20 cellular contexts compared by ENCODE assay signal in genomic region chr15:59062985-59063384, GRCh38. TPM values are rescaled to one million over a fixed set of nuclear protein-coding genes. Genes with fewer than 3 reads are reported as not detected.
DNase-seq lines count a peak whose midpoint lies in the region; ATAC-seq, FAIRE-seq and TF ChIP-seq lines count a peak whose summit lies in the region.
"Had no signal": no experiment of that assay in that cellular context is flagged by ENCODE, and none has a peak within 500 bp of the region (broad histone marks: within the 10 kb centered on the region; RNA-seq: fewer than 3 reads in every experiment).

No MANE protein-coding gene starts in this region.

- H3K27me3 ChIP-seq in HL-60 (ENCODE audit: insufficient read depth, poor library complexity, severe bottlenecking) (no peaks in the 10 kb centered on the region), GM12878 (replicated peaks in 1 of 2; ENCODE audit: control insufficient read depth in 2 of 2, insufficient read depth in 2 of 2, low read length in 1 of 2) (no peaks in the 10 kb centered on the region), neutrophil (no peaks in the 10 kb centered on the region), suprapubic skin (no peaks in the 10 kb centered on the region), ovary (no peaks in the 10 kb centered on the region)
- H3K27me3 ChIP-seq: breast epithelium, esophagus muscularis mucosa had no signal

- H3K4me1 ChIP-seq in GM12878 (ENCODE audit: control insufficient read depth, insufficient read depth, low read length), result peaks cover 6% of the 10 kb centered on the region; the same call in 1 of the 2 replicates
- peaks cover 8 to 11% of the 10 kb centered on the region in 2 experiments for H3K4me1 ChIP-seq in neutrophil (ENCODE audit: control insufficient read depth in 1 of 2, insufficient read depth in 1 of 2, low read depth in 1 of 2, low read length in 1 of 2)
- no peaks in the 10 kb centered on the region for H3K4me1 ChIP-seq in suprapubic skin
- no peaks in the 10 kb centered on the region for H3K4me1 ChIP-seq in ovary (ENCODE audit: insufficient read depth)
- H3K4me1 ChIP-seq: breast epithelium, esophagus muscularis mucosa had no signal

- H3K4me2 ChIP-seq in GM12878 (ENCODE audit: control insufficient read depth, insufficient read depth), result no peak overlapping the region

- no peaks in the 10 kb centered on the region for H4K20me1 ChIP-seq in GM12878 (ENCODE audit: control insufficient read depth, insufficient read depth)

- FAIRE-seq in GM12878 (lab: Jason Lieb, UNC), result peak; percentile 31
- FAIRE-seq: keratinocyte had no signal

- no peaks in the 10 kb centered on the region for H3K79me2 ChIP-seq in GM12878 (ENCODE audit: control insufficient read depth, insufficient read depth, low read length)

- H3K4me3 ChIP-seq in HL-60 (replicated peaks; ENCODE audit: insufficient read depth, low read length) (no peak overlapping the region), GM12878 (no peak overlapping the region), neutrophil (ENCODE audit: low read depth in 1 of 2, low read length in 1 of 2) (no peak overlapping the region), suprapubic skin (no peak overlapping the region), ovary (no peak overlapping the region)
- H3K4me3 ChIP-seq: breast epithelium, esophagus muscularis mucosa had no signal

- H3K27ac ChIP-seq in HL-60 (replicated peaks) (peak overlapping the region; percentile 34), GM12878 (ENCODE audit: control insufficient read depth, insufficient read depth) (no peak overlapping the region), neutrophil (peak overlapping the region; percentile 25), suprapubic skin (no peak overlapping the region), ovary (no peak overlapping the region)
- H3K27ac ChIP-seq: breast epithelium, esophagus muscularis mucosa, VCaP had no signal

- TF ChIP-seq EP300 in GM12878 (IDR thresholded peaks at IDR 0.05; ENCODE audit: borderline replicate concordance in 1 of 2, control insufficient read depth in 1 of 2, low read depth in 2 of 2, low read length in 2 of 2), result no peak
- TF ChIP-seq EP300 in suprapubic skin (IDR thresholded peaks at IDR 0.05), result no peak
- TF ChIP-seq EP300 in ovary (IDR thresholded peaks at IDR 0.05), result no peak

- intact Hi-C loops in GM12878 (cut with micrococcal nuclease; ENCODE audit: unreplicated experiment), result no loop called here
- intact Hi-C loops in ovary (cut with DNase I), result no loop called here

- RAD21 ChIA-PET in GM12878 (lab: Charles Lee; ENCODE audit: unreplicated experiment), result no interaction called here

- POLR2A ChIA-PET in GM12878 (lab: Charles Lee), result no interaction called here

- H3K9me3 ChIP-seq in GM12878 (replicated peaks; ENCODE audit: control insufficient read depth, insufficient read depth, low read length), result no peaks in the 10 kb centered on the region; the same call in 2 of the 3 replicates
- H3K9me3 ChIP-seq in neutrophil, result no peaks in the 10 kb centered on the region
- H3K9me3 ChIP-seq in suprapubic skin, result no peaks in the 10 kb centered on the region
- no peaks in the 10 kb centered on the region for H3K9me3 ChIP-seq in ovary
- H3K9me3 ChIP-seq: breast epithelium, esophagus muscularis mucosa had no signal

- no TSS peak for BruUV-seq in GM12878 (replicated peaks; lab: Mats Ljungman, UMichigan)

- in situ Hi-C loops in GM12878 (cut with MboI), result no loop called here

- CTCF ChIA-PET in GM12878 (lab: Yijun Ruan, JAX), result interaction anchor here (0.6 to 0.8 kb wide), 2 partner anchors 11 to 14 kb away, joined by 3 to 4 read pairs; no protein-coding TSS in a partner anchor

- H3K36me3 ChIP-seq in GM12878 (ENCODE audit: control insufficient read depth in 2 of 2, insufficient read depth in 2 of 2, low read length in 1 of 2) (peaks cover 7 to 21% of the 10 kb centered on the region in 2 experiments), neutrophil (peaks cover 90% of the 10 kb centered on the region), suprapubic skin (peaks cover 83% of the 10 kb centered on the region), ovary (no peaks in the 10 kb centered on the region)
- H3K36me3 ChIP-seq: breast epithelium had no signal

- DNase-seq in HL-60 (ENCODE audit: low read depth in 1 of 2, low spot score in 1 of 2), result peak; percentile 1 to 16
- peak; percentile 75 for DNase-seq in MV-4-11 (lab: John Stamatoyannopoulos, UW)
- no peak for DNase-seq in GM12878 (ENCODE audit: low read depth, low spot score)
- DNase-seq in suprapubic skin (ENCODE audit: low spot score in 2 of 2), result no peak
- no peak for DNase-seq in ovary
- DNase-seq: activated CD4-positive, alpha-beta T cell treated with anti-CD3 and anti-CD28 coated beads, Interleukin-2, amount 50 U/mL, for 48 hours; activated T-cell treated with anti-CD3 and anti-CD28 coated beads, Interleukin-2, amount 50 U/mL, for 48 hours; EL; HCEC 1CT; mesendoderm; naive thymus-derived CD8-positive, alpha-beta T cell; NCI-H774; substantia nigra; T-cell had no signal

- no peak overlapping the region for H2AFZ ChIP-seq in GM12878 (ENCODE audit: control insufficient read depth, low read depth, low read length)

- TF ChIP-seq POLR2A in GM12878 (IDR thresholded peaks at IDR 0.05; ENCODE audit: low read depth, low read length), result no peak
- TF ChIP-seq POLR2A in suprapubic skin (IDR thresholded peaks at IDR 0.05), result no peak
- no peak for TF ChIP-seq POLR2A in ovary (IDR thresholded peaks at IDR 0.05)

- H3K9ac ChIP-seq in GM12878 (ENCODE audit: control insufficient read depth, insufficient read depth, low read length), result no peak overlapping the region

- WGBS in GM12878 (ENCODE audit: insufficient coverage, insufficient replicate concordance, low lambda C conversion rate, missing lambda C conversion rate), result 49% methylated on average over 3 of the region's 3 CpGs
- 80% methylated on average over 3 of the region's 3 CpGs for WGBS in suprapubic skin
- 85 to 92% (median 86%) methylated on average over 3 of the region's 3 CpGs for WGBS in ovary, 3 donors

- TF ChIP-seq CTCF in HL-60 (IDR thresholded peaks at IDR 0.05; ENCODE audit: insufficient read depth, low read length) (no peak), GM12878 (IDR thresholded peaks at IDR 0.05 in 2 of 3, conservative IDR thresholded peaks at IDR 0.05 in 1 of 3; ENCODE audit: control insufficient read depth in 2 of 3, extremely low read depth in 1 of 3, insufficient read depth in 1 of 3, low read depth in 3 of 3, low read length in 3 of 3) (no peak), neutrophil (IDR thresholded peaks at IDR 0.05) (no peak), suprapubic skin (IDR thresholded peaks at IDR 0.05) (no peak), ovary (IDR thresholded peaks at IDR 0.05) (no peak)

- ATAC-seq in GM12878, result no peak
- no peak for ATAC-seq in GM21723 (IDR thresholded peaks at IDR 0.05; ENCODE audit: unreplicated experiment)
- ATAC-seq: naive thymus-derived CD8-positive, alpha-beta T cell; T-cell had no signal

- SMC1A ChIA-PET in GM12878 (lab: Charles Lee; ENCODE audit: uncharacterized antibody, unreplicated experiment), result interaction anchor here (1.0 to 1.5 kb wide), 5 partner anchors 11 to 183 kb away, joined by 3 to 5 read pairs (median 4); no protein-coding TSS in a partner anchor

- no peak for TF ChIP-seq RAD21 in GM12878 (IDR thresholded peaks at IDR 0.05; ENCODE audit: insufficient read depth, low read depth, low read length)

TF ChIP-seq in GM12878, 131 proteins besides CTCF, POLR2A, EP300 and RAD21 (continues in another document):
- TF ChIP-seq USF1 (IDR thresholded peaks at IDR 0.05; ENCODE audit: borderline replicate concordance, extremely low read length, insufficient read depth, low read depth, low read length), result no peak
- TF ChIP-seq IKZF1 (conservative IDR thresholded peaks at IDR 0.05), result no peak
- TF ChIP-seq MXI1 (IDR thresholded peaks at IDR 0.05; ENCODE audit: low read depth, low read length), result no peak
- TF ChIP-seq ZZZ3 (IDR thresholded peaks at IDR 0.05; ENCODE audit: control insufficient read depth, insufficient read length, low read depth), result no peak
- TF ChIP-seq RAD51 (IDR thresholded peaks at IDR 0.05), result no peak
- TF ChIP-seq SREBF2 (IDR thresholded peaks at IDR 0.05; ENCODE audit: low read length), result no peak
- no peak for TF ChIP-seq JUND (IDR thresholded peaks at IDR 0.05; ENCODE audit: low read depth, low read length)
- TF ChIP-seq MYB (IDR thresholded peaks at IDR 0.05; ENCODE audit: borderline replicate concordance, low read depth, low read length), result no peak
- no peak for TF ChIP-seq NFYA (IDR thresholded peaks at IDR 0.05; ENCODE audit: borderline replicate concordance, low read depth, low read length)

RNA-seq across cellular contexts. Expression of gene CCNB2, which starts 42.0 kb away (rescaled TPM):
- total RNA-seq in GM12878 (2013; cell fraction: nucleolus; rRNA removed), result 44.1 and 48.5 TPM in 2 replicates
- total RNA-seq in GM12878 (2014; rRNA removed) (80.9 and 87.1 TPM in 2 replicates), GM12878 (2014; rRNA removed; fragmentation: Illumina TruSeq; extraction: Trizol) (94.8 and 99.8 TPM in 2 replicates), GM12878 (2021) (74.1 and 76.6 TPM in 2 replicates), suprapubic skin (10 to 100 TPM in 2 of 4 donors, 1 to 10 TPM in 2; 8.6 to 17.7 (median 11.8) TPM), ovary (1 to 10 TPM in 1 of 7 donors, under 1 TPM in 5, not detected in 1; 0.28 to 1.1 (median 0.47) TPM)
- polyA plus RNA-seq in GM12878 (2011; ENCODE audit: low read depth), result 55.9 TPM
- polyA plus RNA-seq in GM12878 (2011; rRNA removed) (97.7 and 133 TPM in 2 replicates), GM12878 (2014; fragmentation: Illumina TruSeq; extraction: Trizol) (102 and 107 TPM in 2 replicates), GM12878 (2014; fragmentation: Nextera tagmentation; extraction: Ambion mirVana) (100 to 1,000 TPM; 205 to 211 TPM), GM12878 (2014; rRNA removed) (75.1 and 89.1 TPM in 2 replicates), GM12878 (2016; fragmentation: Nextera tagmentation; extraction: Ambion mirVana) (100 to 1,000 TPM; 171 to 178 TPM), ovary (1 to 10 TPM; 1.3 to 2.5 TPM)
- polyA plus RNA-seq in GM12878 (2011; cell fraction: cytosol; rRNA removed), result 72.7 and 101 TPM in 2 replicates
- 63.2 and 67.5 TPM in 2 replicates for polyA plus RNA-seq in GM12878 (2011; cell fraction: nucleus; rRNA removed)
- polyA plus RNA-seq in GM12878 (2012), result 48.4 and 65.5 TPM in 2 replicates
- polyA minus RNA-seq in GM12878 (2011; rRNA and poly(A)+ RNA removed), result 61.9 and 70.4 TPM in 2 replicates
- 37.6 and 38.6 TPM in 2 replicates for polyA minus RNA-seq in GM12878 (2011; cell fraction: cytosol; rRNA and poly(A)+ RNA removed)
- 33.5 and 52.9 TPM in 2 replicates for polyA minus RNA-seq in GM12878 (2011; cell fraction: nucleus; rRNA and poly(A)+ RNA removed)

Comparison
In these comparisons a context has a peak if more than half of its experiments do, and no peak if none do; other contexts are left out.
1. DNase-seq: peak in HL-60 (2 of 2) and MV-4-11 (single experiment); none in GM12878 (single experiment), suprapubic skin (0 of 2) and ovary (0 of 5).
2. H3K27ac ChIP-seq: peak in HL-60 (single experiment) and neutrophil (single experiment); none in GM12878 (single experiment), suprapubic skin (single experiment) and ovary (0 of 2).
3. RNA of gene CCNB2, which starts 42.0 kb away (total RNA-seq): 44.1 to 99.8 TPM in GM12878 and 8.6 to 17.7 TPM in suprapubic skin; 0.28 to 1.1 TPM in ovary; every median in the first group is over 4 times any median in the second.